ENCODE assay signal across 25 cellular contexts in the genomic region with DNA sequence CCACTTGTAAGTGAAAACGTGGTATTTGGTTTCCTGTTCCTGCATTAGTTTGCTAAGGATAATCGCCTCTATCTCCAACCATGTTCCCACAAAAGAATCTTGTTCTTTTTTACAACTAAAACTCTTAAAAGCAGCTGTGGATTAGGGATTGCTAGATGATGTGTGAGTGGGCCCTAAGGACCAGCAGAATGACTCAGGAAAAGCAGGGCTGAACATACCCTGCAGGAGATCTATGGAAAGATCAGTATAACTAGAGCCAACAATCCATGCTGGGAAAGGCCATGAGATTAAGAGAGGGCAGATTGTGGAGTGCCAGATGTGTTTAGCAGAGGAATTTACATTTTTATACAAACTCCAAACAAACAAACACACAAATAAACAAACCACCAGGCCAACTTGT.
"Had no signal": no experiment of that assay in that cellular context is flagged by ENCODE, and none has a peak within 500 bp of the region (broad histone marks: within the 10 kb centered on the region; RNA-seq: fewer than 3 reads in every experiment).

No MANE protein-coding gene starts in this region.

- H3K4me1 ChIP-seq: gastrocnemius medialis, left ventricle myocardium inferior, pancreas, psoas muscle, sigmoid colon, tibial nerve had no signal

- H3K4me1 Mint-ChIP-seq: mesothelial cell of epicardium, naive B cell, T-cell had no signal

- H3K4me3 ChIP-seq: body of pancreas, cardiac muscle cell, coronary artery, gastrocnemius medialis, left ventricle myocardium inferior, pancreas, psoas muscle, sigmoid colon, smooth muscle cell, tibial nerve had no signal

- H3K27ac Mint-ChIP-seq: activated B cell treated with CpG ODN at 0.5 μM for 24 hours; activated CD8-positive, alpha-beta memory T cell treated with anti-CD3 and anti-CD28 coated beads, Interleukin-2, amount 10 ng/mL, durations not matched to agents 7 days and 5 days; activated CD8-positive, alpha-beta T cell treated with anti-CD3 and anti-CD28 coated beads, Interleukin-2, amount 10 ng/mL, durations not matched to agents 7 days and 5 days; activated naive CD8-positive, alpha-beta T cell; activated T-cell treated with anti-CD3 and anti-CD28 coated beads, Interleukin-2, amount 50 U/mL, for 72 hours; effector memory CD8-positive, alpha-beta T cell; mesothelial cell of epicardium; naive B cell; stimulated activated naive B cell treated with anti-CD40 and anti-IgM and Interleukin-4, amounts not matched to agents 10 μg/mL and 1 μg/mL and 100 μg/mL, for 72 hours; T-cell; T-helper 2 cell treated with Interferon-gamma antibody and Interleukin-4, amounts not matched to agents 5 μg/mL and 100 μg/mL, for 36 hours had no signal

- H3K4me2 ChIP-seq: smooth muscle cell had no signal

- H3K27me3 Mint-ChIP-seq: activated B cell treated with CpG ODN at 0.5 μM for 24 hours; activated CD8-positive, alpha-beta memory T cell treated with anti-CD3 and anti-CD28 coated beads, Interleukin-2, amount 10 ng/mL, durations not matched to agents 7 days and 5 days; activated naive CD8-positive, alpha-beta T cell; effector memory CD8-positive, alpha-beta T cell; naive B cell had no signal

- H3K36me3 ChIP-seq: cardiac muscle cell, gastrocnemius medialis, left ventricle myocardium inferior, pancreas, sigmoid colon, tibial nerve had no signal

- H3K36me3 Mint-ChIP-seq: activated CD8-positive, alpha-beta memory T cell treated with anti-CD3 and anti-CD28 coated beads, Interleukin-2, amount 10 ng/mL, durations not matched to agents 7 days and 5 days; activated naive CD8-positive, alpha-beta T cell; mesothelial cell of epicardium; naive B cell; stimulated activated naive B cell treated with anti-CD40 and anti-IgM and Interleukin-4, amounts not matched to agents 10 μg/mL and 1 μg/mL and 100 μg/mL, for 72 hours; T-cell had no signal

- ATAC-seq: activated CD8-positive, alpha-beta memory T cell treated with anti-CD3 and anti-CD28 coated beads, Interleukin-2, amount 10 ng/mL, durations not matched to agents 7 days and 5 days; activated CD8-positive, alpha-beta T cell treated with anti-CD3 and anti-CD28 coated beads, Interleukin-2, amount 10 ng/mL, durations not matched to agents 7 days and 5 days; activated T-cell treated with anti-CD3 and anti-CD28 coated beads, Interleukin-2, amount 50 U/mL, for 72 hours; body of pancreas; effector memory CD8-positive, alpha-beta T cell; gastrocnemius medialis; pancreas; psoas muscle; stimulated activated naive B cell treated with anti-CD40 and anti-IgM and Interleukin-4, amounts not matched to agents 10 μg/mL and 1 μg/mL and 100 μg/mL, for 72 hours; T-cell had no signal

- DNase-seq: activated B cell treated with CpG ODN at 0.5 μM for 24 hours; activated CD8-positive, alpha-beta memory T cell treated with anti-CD3 and anti-CD28 coated beads, Interleukin-2, amount 10 ng/mL, durations not matched to agents 7 days and 5 days; activated CD8-positive, alpha-beta T cell treated with anti-CD3 and anti-CD28 coated beads, Interleukin-2, amount 10 ng/mL, durations not matched to agents 7 days and 5 days; activated naive CD4-positive, alpha-beta T cell treated with Interleukin-2 at 50 U/mL for 16 hours; activated T-cell treated with anti-CD3 and anti-CD28 coated beads, Interleukin-2, amount 50 U/mL, for 72 hours; anterior cingulate cortex; body of pancreas; effector memory CD8-positive, alpha-beta T cell; gastrocnemius medialis; glutamatergic neuron; left ventricle myocardium inferior; naive B cell; pancreas; psoas muscle; sigmoid colon; stimulated activated CD4-positive, alpha-beta T cell treated with anti-CD3 and anti-CD28 coated beads, Interleukin-1b, Interleukin-23, amount 100 ng/mL, for 48 hours; stimulated activated naive B cell treated with anti-CD40 and anti-IgM and Interleukin-4, amounts not matched to agents 10 μg/mL and 1 μg/mL and 100 μg/mL, for 72 hours; T-cell had no signal

- H3K27me3 ChIP-seq: body of pancreas, cardiac muscle cell, gastrocnemius medialis, sigmoid colon had no signal

- H3K9me3 ChIP-seq: body of pancreas, gastrocnemius medialis, left ventricle myocardium inferior, pancreas, psoas muscle, sigmoid colon, tibial nerve had no signal

- H3K27ac ChIP-seq: body of pancreas, cardiac muscle cell, coronary artery, gastrocnemius medialis, left ventricle myocardium inferior, pancreas, psoas muscle, sigmoid colon, tibial nerve had no signal

- H3K4me3 Mint-ChIP-seq: activated B cell treated with CpG ODN at 0.5 μM for 24 hours; activated CD8-positive, alpha-beta memory T cell treated with anti-CD3 and anti-CD28 coated beads, Interleukin-2, amount 10 ng/mL, durations not matched to agents 7 days and 5 days; activated CD8-positive, alpha-beta T cell treated with anti-CD3 and anti-CD28 coated beads, Interleukin-2, amount 10 ng/mL, durations not matched to agents 7 days and 5 days; activated naive CD8-positive, alpha-beta T cell; activated T-cell treated with anti-CD3 and anti-CD28 coated beads, Interleukin-2, amount 50 U/mL, for 72 hours; effector memory CD8-positive, alpha-beta T cell; mesothelial cell of epicardium; naive B cell; stimulated activated naive B cell treated with anti-CD40 and anti-IgM and Interleukin-4, amounts not matched to agents 10 μg/mL and 1 μg/mL and 100 μg/mL, for 72 hours; T-cell; T-helper 2 cell treated with Interferon-gamma antibody and Interleukin-4, amounts not matched to agents 5 μg/mL and 100 μg/mL, for 36 hours had no signal

- H3K9me3 Mint-ChIP-seq: activated B cell treated with CpG ODN at 0.5 μM for 24 hours; activated T-cell treated with anti-CD3 and anti-CD28 coated beads, Interleukin-2, amount 50 U/mL, for 72 hours; effector memory CD8-positive, alpha-beta T cell; mesothelial cell of epicardium; stimulated activated naive B cell treated with anti-CD40 and anti-IgM and Interleukin-4, amounts not matched to agents 10 μg/mL and 1 μg/mL and 100 μg/mL, for 72 hours; T-cell; T-helper 2 cell treated with Interferon-gamma antibody and Interleukin-4, amounts not matched to agents 5 μg/mL and 100 μg/mL, for 36 hours had no signal
